17 cellular contexts compared by ENCODE assay signal in genomic region chr21:34548782-34549376, GRCh38. TPM values are rescaled to one million over a fixed set of nuclear protein-coding genes. Genes with fewer than 3 reads are reported as not detected.
DNase-seq lines count a peak whose midpoint lies in the region; ATAC-seq, FAIRE-seq and TF ChIP-seq lines count a peak whose summit lies in the region.
"Had no signal": no experiment of that assay in that cellular context is flagged by ENCODE, and none has a peak within 500 bp of the region (broad histone marks: within the 10 kb centered on the region; RNA-seq: fewer than 3 reads in every experiment).

No MANE protein-coding gene starts in this region.

- DNase-seq in activated T-cell treated with anti-CD3 and anti-CD28 coated beads, Interleukin-2, amount 50 U/mL, for 24 hours: no peak
- DNase-seq in activated T-cell treated with anti-CD3 and anti-CD28 coated beads, Interleukin-2, amount 50 U/mL, for 1 hour: no peak
- peak; percentile 24 for DNase-seq in NCI-H69 (lab: John Stamatoyannopoulos, UW)
- peak; percentile 31 for DNase-seq in epithelial cell of esophagus (ENCODE audit: low read depth)
- no peak for DNase-seq in kidney
- DNase-seq in activated CD4-positive, CD25-positive, alpha-beta regulatory T cell treated with anti-CD3 and anti-CD28 coated beads, Interleukin-2, amount 50 U/mL, for 72 hours: no peak
- no peak for DNase-seq in NOMO-1 treated with DMSO at 0.1 percent for 48 hours (lab: John Stamatoyannopoulos, UW; ENCODE audit: unreplicated experiment)
- DNase-seq: Caco-2, DMS79 treated with DMSO at 0.1 percent for 48 hours, NCI-H1105, NCI-H1694 treated with DMSO at 0.1 percent for 48 hours, SK-N-SH had no signal

- no peak overlapping the region for H3K4me3 Mint-ChIP-seq in activated T-cell treated with anti-CD3 and anti-CD28 coated beads, Interleukin-2, amount 50 U/mL, for 24 hours

- no peaks in the 10 kb centered on the region for H3K36me3 ChIP-seq in kidney (ENCODE audit: control insufficient read depth in 1 of 2, insufficient read depth in 2 of 2, low read length in 2 of 2)

- intact Hi-C loops in kidney (cut with DNase I): no loop called here

- peaks cover 14 to 23% of the 10 kb centered on the region in 2 donors for H3K4me1 ChIP-seq in kidney (ENCODE audit: control insufficient read depth in 1 of 2, insufficient read depth in 1 of 2, low read depth in 1 of 2, low read length in 2 of 2)

- TF ChIP-seq CTCF in epithelial cell of esophagus (IDR thresholded peaks at IDR 0.05; ENCODE audit: insufficient read depth, low read depth, low read length, missing control alignments): no peak
- TF ChIP-seq CTCF in kidney (IDR thresholded peaks at IDR 0.05; ENCODE audit: borderline replicate concordance, extremely low read depth, insufficient read depth): no peak

- no peaks in the 10 kb centered on the region for H3K27me3 Mint-ChIP-seq in activated T-cell treated with anti-CD3 and anti-CD28 coated beads, Interleukin-2, amount 50 U/mL, for 24 hours

- FAIRE-seq in kidney (lab: Jason Lieb, UNC): no peak
- FAIRE-seq: G401.6, GM12892 had no signal

- ATAC-seq in GM21723 (IDR thresholded peaks at IDR 0.05; ENCODE audit: unreplicated experiment): no peak

- no peak overlapping the region for H3K9ac ChIP-seq in kidney (ENCODE audit: low read length in 2 of 2)
- H3K9ac ChIP-seq: SK-N-SH had no signal

- peaks cover 5% of the 10 kb centered on the region for H3K36me3 Mint-ChIP-seq in activated T-cell treated with anti-CD3 and anti-CD28 coated beads, Interleukin-2, amount 50 U/mL, for 24 hours (ENCODE audit: low read depth)

- peaks cover 10% of the 10 kb centered on the region for H3K9me3 Mint-ChIP-seq in activated T-cell treated with anti-CD3 and anti-CD28 coated beads, Interleukin-2, amount 50 U/mL, for 24 hours

- no peaks in the 10 kb centered on the region for H3K9me3 ChIP-seq in kidney (ENCODE audit: control insufficient read depth in 1 of 2, low read length in 2 of 2)
- H3K9me3 ChIP-seq: Caco-2, SK-N-SH had no signal

- H3K4me1 Mint-ChIP-seq in activated T-cell treated with anti-CD3 and anti-CD28 coated beads, Interleukin-2, amount 50 U/mL, for 24 hours (ENCODE audit: low read depth): peaks cover 53% of the 10 kb centered on the region

- H3K4me3 ChIP-seq in epithelial cell of esophagus (ENCODE audit: low read length) (no peak overlapping the region), kidney (ENCODE audit: low read length in 2 of 2) (no peak overlapping the region)

- H3K27ac ChIP-seq in kidney (ENCODE audit: low read depth in 2 of 2, low read length in 2 of 2): no peak overlapping the region
- H3K27ac ChIP-seq: C4-2B had no signal

- H3K27ac Mint-ChIP-seq in activated T-cell treated with anti-CD3 and anti-CD28 coated beads, Interleukin-2, amount 50 U/mL, for 24 hours: peak overlapping the region; percentile 3

RNA-seq across cellular contexts. Expression of gene KCNE1, which starts 36.9 kb away (rescaled TPM):
- 2.5 TPM for total RNA-seq in kidney
- polyA plus RNA-seq in kidney (ENCODE audit: insufficient read depth, low read depth, low replicate concordance): 4.4 TPM
- total RNA-seq: NCI-H460 had no signal

Comparison
In these comparisons a context has a peak if more than half of its experiments do, and no peak if none do; other contexts are left out.
1. DNase-seq: peak in NCI-H69 (single experiment) and epithelial cell of esophagus (single experiment); none in activated T-cell treated with anti-CD3 and anti-CD28 coated beads, Interleukin-2, amount 50 U/mL, for 24 hours (single experiment), activated T-cell treated with anti-CD3 and anti-CD28 coated beads, Interleukin-2, amount 50 U/mL, for 1 hour (single experiment), kidney (single experiment), activated CD4-positive, CD25-positive, alpha-beta regulatory T cell treated with anti-CD3 and anti-CD28 coated beads, Interleukin-2, amount 50 U/mL, for 72 hours (single experiment) and NOMO-1 treated with DMSO at 0.1 percent for 48 hours (single experiment).